In the genomic region with DNA sequence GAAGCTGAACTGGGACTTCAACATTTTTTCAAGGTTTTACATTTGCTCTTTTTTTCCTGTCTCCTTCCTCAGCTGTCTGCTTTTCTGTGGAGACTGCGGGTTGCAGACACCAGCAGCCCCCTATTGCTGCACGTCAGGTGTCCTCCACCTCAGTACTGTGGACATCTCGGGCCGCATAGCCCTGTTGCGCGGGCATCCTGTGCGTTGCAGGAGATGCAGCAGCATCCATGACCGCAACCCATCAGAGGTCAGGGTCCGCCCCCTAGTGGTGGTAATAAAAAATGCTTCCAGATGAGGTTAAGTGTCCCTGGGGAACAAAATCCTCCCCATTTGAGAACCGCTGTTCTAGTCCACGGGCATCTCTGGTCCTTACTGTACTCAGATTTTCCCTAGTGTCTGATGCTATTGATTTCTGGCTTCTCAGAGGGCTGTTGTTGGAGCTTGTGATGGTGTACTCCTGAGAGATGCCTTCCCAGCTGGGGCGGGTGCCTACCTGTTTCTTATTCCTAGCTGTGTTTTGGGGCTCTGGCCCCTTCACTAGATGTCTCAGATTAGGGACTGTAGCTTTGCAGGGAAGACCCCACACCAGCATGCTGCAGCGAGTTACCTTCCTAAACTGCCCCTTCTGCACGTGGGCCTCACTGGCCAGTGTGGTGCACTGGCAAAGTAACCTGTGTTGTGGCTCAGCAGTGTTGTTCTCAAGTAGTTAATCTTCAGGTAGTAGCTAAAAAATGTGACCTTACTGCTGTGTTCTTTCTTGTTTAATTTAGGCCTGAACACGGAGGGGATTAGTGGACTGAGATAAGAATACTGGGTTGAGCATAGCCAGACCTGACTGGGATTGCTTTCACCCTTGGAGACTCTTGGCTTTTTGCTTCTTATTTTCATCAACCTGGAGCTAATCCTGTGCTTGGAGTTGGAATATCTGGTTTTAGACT, we compare ENCODE assay signal across 8 cellular contexts. TPM values are rescaled to one million over a fixed set of nuclear protein-coding genes. Genes with fewer than 3 reads are reported as not detected.
DNase-seq lines count a peak whose midpoint lies in the region; ATAC-seq and TF ChIP-seq lines count a peak whose summit lies in the region.

No MANE protein-coding gene starts in this region.

- no peaks in the 10 kb centered on the region for H3K9me3 ChIP-seq in lower lobe of right lung

- no peak overlapping the region for H3K4me3 ChIP-seq in lower lobe of right lung

- no peak overlapping the region for H3K27ac ChIP-seq in lower lobe of right lung

- peak; percentile 89 for TF ChIP-seq CTCF in lower lobe of right lung (IDR thresholded peaks at IDR 0.05)

- DNase-seq in AG08395 (ENCODE audit: low spot score) (peak; percentile 93), NCI-H524 treated with DMSO at 0.1 percent for 48 hours (lab: John Stamatoyannopoulos, UW) (peak; percentile 19), dermis blood vessel endothelial cell (peak; percentile 88), lower lobe of right lung (peak; percentile 82)
- DNase-seq in activated CD4-positive, alpha-beta T cell treated with anti-CD3 and anti-CD28 coated beads, Interleukin-2, amount 50 U/mL, for 24 hours (ENCODE audit: low read depth in 1 of 2, low spot score in 1 of 2): peak; percentile 44 to 68
- peak; percentile 58 for DNase-seq in stimulated activated CD8-positive, alpha-beta memory T cell treated with anti-CD3 and anti-CD28 coated beads, Interleukin-12 subunit alpha, Interleukin-12 subunit beta, amount 100 ng/mL, for 1 hour (ENCODE audit: low read depth)

- peaks cover 21% of the 10 kb centered on the region for H3K4me1 ChIP-seq in lower lobe of right lung

- no peaks in the 10 kb centered on the region for H3K27me3 ChIP-seq in lower lobe of right lung (ENCODE audit: low read depth)

- intact Hi-C loops in lower lobe of right lung (cut with DNase I): no loop called here

- ATAC-seq in GM18858 (IDR thresholded peaks at IDR 0.05; ENCODE audit: unreplicated experiment): peak; percentile 71
- ATAC-seq in HG03378 (IDR thresholded peaks at IDR 0.05; ENCODE audit: unreplicated experiment): peak; percentile 74
- peak; percentile 84 to 88 for ATAC-seq in lower lobe of right lung

- H3K36me3 ChIP-seq in lower lobe of right lung: peaks cover 31% of the 10 kb centered on the region

RNA-seq across cellular contexts. Expression of gene NSD2, which starts 28.2 kb away (rescaled TPM):
- 66.0 and 102 TPM in 2 replicates for total RNA-seq in dermis blood vessel endothelial cell
- 52.9 TPM for total RNA-seq in lower lobe of right lung

RNA-seq across cellular contexts. Expression of gene LETM1, which starts 43.5 kb away (rescaled TPM):
- total RNA-seq in dermis blood vessel endothelial cell: 90.0 and 95.8 TPM in 2 replicates
- total RNA-seq in lower lobe of right lung: 33.6 TPM

Comparison
In these comparisons a context has a peak if more than half of its experiments do, and no peak if none do; other contexts are left out.
1. DNase-seq: peak in every context shown above with its lines; median percentile 93 in AG08395; 88 in dermis blood vessel endothelial cell; 82 in lower lobe of right lung; 58 in stimulated activated CD8-positive, alpha-beta memory T cell treated with anti-CD3 and anti-CD28 coated beads, Interleukin-12 subunit alpha, Interleukin-12 subunit beta, amount 100 ng/mL, for 1 hour; 56 in activated CD4-positive, alpha-beta T cell treated with anti-CD3 and anti-CD28 coated beads, Interleukin-2, amount 50 U/mL, for 24 hours; 19 in NCI-H524 treated with DMSO at 0.1 percent for 48 hours.